ENCODE assay signal across 8 cellular contexts in genomic region chr6:16206595-16207037, GRCh38. TPM values are rescaled to one million over a fixed set of nuclear protein-coding genes. Genes with fewer than 3 reads are reported as not detected.
DNase-seq lines count a peak whose midpoint lies in the region; ATAC-seq and TF ChIP-seq lines count a peak whose summit lies in the region.

No MANE protein-coding gene starts in this region.

- DNase-seq in DMS153 treated with DMSO at 0.1 percent for 48 hours (lab: John Stamatoyannopoulos, UW; ENCODE audit: unreplicated experiment) (peak; percentile 77), NCI-H82 (lab: John Stamatoyannopoulos, UW) (peak; percentile 82), activated T-cell treated with anti-CD3 and anti-CD28 coated beads for 4 hours (peak; percentile 24), fibroblast of villous mesenchyme (ENCODE audit: low read depth) (peak; percentile 81)

- H3K4me1 ChIP-seq in neutrophil (ENCODE audit: control insufficient read depth in 1 of 2, insufficient read depth in 1 of 2, low read depth in 1 of 2, low read length in 1 of 2) = no peaks in the 10 kb centered on the region

- peak; percentile 97 for TF ChIP-seq CTCF in fibroblast of villous mesenchyme (IDR thresholded peaks at IDR 0.05; ENCODE audit: insufficient read depth, low read depth, low read length)
- TF ChIP-seq CTCF in neutrophil (IDR thresholded peaks at IDR 0.05) = peak; percentile 95

- peaks cover 4% of the 10 kb centered on the region for H3K27me3 ChIP-seq in neutrophil

- H3K9me3 ChIP-seq in neutrophil = no peaks in the 10 kb centered on the region

- H3K4me3 ChIP-seq in fibroblast of villous mesenchyme (ENCODE audit: low read depth, low read length) = no peak overlapping the region
- H3K4me3 ChIP-seq in neutrophil (ENCODE audit: low read depth in 1 of 2, low read length in 1 of 2) = no peak overlapping the region

- no peak overlapping the region for H3K27ac ChIP-seq in neutrophil

- H3K36me3 ChIP-seq in neutrophil = no peaks in the 10 kb centered on the region

- ATAC-seq in HG02798 (IDR thresholded peaks at IDR 0.05; ENCODE audit: poor library complexity, unreplicated experiment) (peak; percentile 31), GM21360 (IDR thresholded peaks at IDR 0.05; ENCODE audit: unreplicated experiment) (no peak), HG03342 (IDR thresholded peaks at IDR 0.05; ENCODE audit: unreplicated experiment) (no peak)

RNA-seq across cellular contexts. Expression of gene GMPR, which starts 31.8 kb away (rescaled TPM):
- 4.7 and 7.1 TPM in 2 replicates for total RNA-seq in fibroblast of villous mesenchyme

Comparison
In these comparisons a context has a peak if more than half of its experiments do, and no peak if none do; other contexts are left out.
1. DNase-seq: peak in every context shown above with its lines; median percentile 82 in NCI-H82; 81 in fibroblast of villous mesenchyme; 77 in DMS153 treated with DMSO at 0.1 percent for 48 hours; 24 in activated T-cell treated with anti-CD3 and anti-CD28 coated beads for 4 hours.